In genomic region chr2:218871345-218872302, GRCh38 we compare ENCODE assay signal across 13 cellular contexts. TPM values are rescaled to one million over a fixed set of nuclear protein-coding genes. Genes with fewer than 3 reads are reported as not detected.
A peak's percentile ranks its signal among the peaks of the same experiment; 100 is the strongest.
DNase-seq lines count a peak whose midpoint lies in the region; ATAC-seq, FAIRE-seq and TF ChIP-seq lines count a peak whose summit lies in the region.
"Had no signal": no experiment of that assay in that cellular context is flagged by ENCODE, and none has a peak within 500 bp of the region (broad histone marks: within the 10 kb centered on the region; RNA-seq: fewer than 3 reads in every experiment).

No MANE protein-coding gene starts in this region.

- TF ChIP-seq EP300 in GM12878 (IDR thresholded peaks at IDR 0.05; ENCODE audit: borderline replicate concordance in 1 of 2, control insufficient read depth in 1 of 2, low read depth in 2 of 2, low read length in 2 of 2), result no peak

- in situ Hi-C loops in GM12878 (cut with MboI), result no loop called here

- peak overlapping the region; percentile 44 for H3K4me2 ChIP-seq in GM12878 (ENCODE audit: control insufficient read depth, insufficient read depth)
- H3K4me2 ChIP-seq in neural progenitor cell, result peak overlapping the region; percentile 53

- peaks cover 13 to 30% of the 10 kb centered on the region in 2 experiments for H3K27me3 ChIP-seq in GM12878 (replicated peaks in 1 of 2; ENCODE audit: control insufficient read depth in 2 of 2, insufficient read depth in 2 of 2, low read length in 1 of 2)
- H3K27me3 ChIP-seq in neural progenitor cell, result peaks cover 100% of the 10 kb centered on the region
- H3K27me3 ChIP-seq: testis had no signal

- no peak for TF ChIP-seq POLR2A in GM12878 (IDR thresholded peaks at IDR 0.05; ENCODE audit: low read depth, low read length)

- no peak for ATAC-seq in GM12878
- no peak for ATAC-seq in HG02973 (IDR thresholded peaks at IDR 0.05; ENCODE audit: unreplicated experiment)

- no peak overlapping the region for H3K9ac ChIP-seq in GM12878 (ENCODE audit: control insufficient read depth, insufficient read depth, low read length)
- no peak overlapping the region for H3K9ac ChIP-seq in neural progenitor cell

- 4% methylated on average over 59 of the region's 60 CpGs for WGBS in GM12878 (ENCODE audit: insufficient coverage, insufficient replicate concordance, low lambda C conversion rate, missing lambda C conversion rate)

- TF ChIP-seq CTCF in Calu3 (IDR thresholded peaks at IDR 0.05; ENCODE audit: unreplicated experiment) (no peak), HEK293 (tag by site-specific recombination; IDR thresholded peaks at IDR 0.05) (no peak), GM12878 (IDR thresholded peaks at IDR 0.05 in 2 of 3, conservative IDR thresholded peaks at IDR 0.05 in 1 of 3; ENCODE audit: control insufficient read depth in 2 of 3, extremely low read depth in 1 of 3, insufficient read depth in 1 of 3, low read depth in 3 of 3, low read length in 3 of 3) (no peak), neural progenitor cell (IDR thresholded peaks at IDR 0.05) (no peak)

- H3K36me3 Mint-ChIP-seq in Calu3 (ENCODE audit: insufficient read depth, unreplicated experiment) (no peaks in the 10 kb centered on the region), neural progenitor cell (no peaks in the 10 kb centered on the region)

- BruUV-seq in Calu3 (replicated peaks; lab: Mats Ljungman, UMichigan) (no TSS peak), GM12878 (replicated peaks; lab: Mats Ljungman, UMichigan) (no TSS peak)

- RAD21 ChIA-PET in GM12878 (lab: Charles Lee; ENCODE audit: unreplicated experiment), result interaction anchor here (2.1 kb wide), 1 partner anchor 26 kb away, joined by 11 read pairs; no protein-coding TSS in a partner anchor

- H3K4me3 ChIP-seq in HEK293 (ENCODE audit: low read depth, low read length) (no peak overlapping the region), GM12878 (no peak overlapping the region), neural progenitor cell (no peak overlapping the region)
- H3K4me3 ChIP-seq: lung, testis had no signal

- no peak for TF ChIP-seq RAD21 in GM12878 (IDR thresholded peaks at IDR 0.05; ENCODE audit: insufficient read depth, low read depth, low read length)

- H3K27ac ChIP-seq in HEK293 (ENCODE audit: extremely low read depth, low read depth, low read length), result no peak overlapping the region
- no peak overlapping the region for H3K27ac ChIP-seq in GM12878 (ENCODE audit: control insufficient read depth, insufficient read depth)
- H3K27ac ChIP-seq in neural progenitor cell, result no peak overlapping the region
- H3K27ac ChIP-seq: testis, VCaP had no signal

- H2AFZ ChIP-seq in GM12878 (ENCODE audit: control insufficient read depth, low read depth, low read length) (peak overlapping the region; percentile 15), neural progenitor cell (replicated peaks) (no peak overlapping the region)

- H3K9me3 ChIP-seq in HEK293 (ENCODE audit: control insufficient read depth, insufficient read depth, low read depth, low read length) (no peaks in the 10 kb centered on the region), GM12878 (replicated peaks; ENCODE audit: control insufficient read depth, insufficient read depth, low read length) (no peaks in the 10 kb centered on the region), neural progenitor cell (ENCODE audit: low read depth) (no peaks in the 10 kb centered on the region)
- H3K9me3 ChIP-seq: testis had no signal

- SMC1A ChIA-PET in GM12878 (lab: Charles Lee; ENCODE audit: uncharacterized antibody, unreplicated experiment), result interaction anchor here (0.7 to 1.9 kb wide), 3 partner anchors 8 to 108 kb away, joined by 3 to 5 read pairs (median 4); partner anchors contain the start of gene WNT10A

- H3K4me1 ChIP-seq in HEK293 (ENCODE audit: control insufficient read depth, insufficient read depth, low read length), result no peaks in the 10 kb centered on the region
- peaks cover 21% of the 10 kb centered on the region for H3K4me1 ChIP-seq in GM12878 (ENCODE audit: control insufficient read depth, insufficient read depth, low read length)
- peaks cover 8% of the 10 kb centered on the region for H3K4me1 ChIP-seq in neural progenitor cell

- intact Hi-C loops in Calu3 (cut with micrococcal nuclease; ENCODE audit: unreplicated experiment) (loop anchor here (10.0 kb wide), 1 partner anchor 283 kb away; no protein-coding TSS in a partner anchor), GM12878 (cut with micrococcal nuclease; ENCODE audit: unreplicated experiment) (no loop called here)

- peak overlapping the region; percentile 37 for H3K4me3 Mint-ChIP-seq in Calu3 (ENCODE audit: low read depth, unreplicated experiment)
- peak overlapping the region; percentile 63 for H3K4me3 Mint-ChIP-seq in neural progenitor cell

- POLR2A ChIA-PET in HEK293 (lab: Yijun Ruan, JAX), result no interaction called here
- POLR2A ChIA-PET in GM12878 (lab: Charles Lee), result interaction anchor here (0.5 kb wide), 1 partner anchor 212 kb away, joined by 3 read pairs; the partner anchor contains the start of genes BCS1L and ZNF142

- H3K36me3 ChIP-seq in HEK293 (ENCODE audit: control insufficient read depth in 2 of 2, insufficient read depth in 1 of 2, low read length in 2 of 2), result no peaks in the 10 kb centered on the region
- H3K36me3 ChIP-seq in GM12878 (ENCODE audit: control insufficient read depth in 2 of 2, insufficient read depth in 2 of 2, low read length in 1 of 2), result no peaks in the 10 kb centered on the region
- H3K36me3 ChIP-seq in neural progenitor cell, result no peaks in the 10 kb centered on the region

- H3K27me3 Mint-ChIP-seq in Calu3 (ENCODE audit: unreplicated experiment) (peaks cover 96% of the 10 kb centered on the region), neural progenitor cell (ENCODE audit: insufficient read depth, low read depth) (peaks cover 85% of the 10 kb centered on the region)

- no peaks in the 10 kb centered on the region for H3K9me3 Mint-ChIP-seq in Calu3 (ENCODE audit: low read depth, unreplicated experiment)
- H3K9me3 Mint-ChIP-seq in neural progenitor cell, result peaks cover 4% of the 10 kb centered on the region

- H4K20me1 ChIP-seq in GM12878 (ENCODE audit: control insufficient read depth, insufficient read depth) (no peaks in the 10 kb centered on the region), neural progenitor cell (ENCODE audit: low read depth) (peaks cover 40% of the 10 kb centered on the region)

- FAIRE-seq in GM12878 (lab: Jason Lieb, UNC), result no peak

- H3F3A ChIP-seq in neural progenitor cell (ENCODE audit: low read depth), result no peaks in the 10 kb centered on the region

- H3K27ac Mint-ChIP-seq in Calu3 (ENCODE audit: unreplicated experiment), result no peak overlapping the region
- no peak overlapping the region for H3K27ac Mint-ChIP-seq in neural progenitor cell

- H3K79me2 ChIP-seq in GM12878 (ENCODE audit: control insufficient read depth, insufficient read depth, low read length) (no peaks in the 10 kb centered on the region), neural progenitor cell (ENCODE audit: low read depth) (no peaks in the 10 kb centered on the region)

- CTCF ChIA-PET in Calu3 (lab: Charles Lee) (interaction anchor here (0.6 kb wide), 1 partner anchor 29 kb away, joined by 3 read pairs; no protein-coding TSS in a partner anchor), HEK293 (lab: Yijun Ruan, JAX) (interaction anchor here (1.0 to 17.7 kb wide), 3 partner anchors 20 to 28 kb away, joined by 3 to 552 read pairs (median 5); no protein-coding TSS in a partner anchor), GM12878 (lab: Yijun Ruan, JAX) (interaction anchor here (21.9 kb wide), 1 partner anchor 29 kb away, joined by 1364 read pairs; no protein-coding TSS in a partner anchor)

- DNase-seq in Calu3 (no peak), GM12878 (ENCODE audit: low read depth, low spot score) (no peak), neural progenitor cell (ENCODE audit: low spot score) (no peak), NCI-H2227 treated with DMSO at 0.1 percent for 48 hours (lab: John Stamatoyannopoulos, UW) (no peak), NCI-H2081 treated with DMSO at 0.1 percent for 48 hours (lab: John Stamatoyannopoulos, UW) (no peak), GM19240 (ENCODE audit: insufficient read length, low spot score) (no peak)
- DNase-seq: testis had no signal

- H3K4me1 Mint-ChIP-seq in Calu3 (ENCODE audit: low read depth, unreplicated experiment), result peaks cover 2% of the 10 kb centered on the region
- H3K4me1 Mint-ChIP-seq in neural progenitor cell, result peaks cover 3% of the 10 kb centered on the region

RNA-seq across cellular contexts. Expression of gene WNT10A, which starts 9.0 kb away (rescaled TPM):
- total RNA-seq in Calu3 (2022) (2.4 and 3.4 TPM in 2 replicates), GM12878 (2014; rRNA removed) (17.7 and 18.9 TPM in 2 replicates), GM12878 (2014; rRNA removed; fragmentation: Illumina TruSeq; extraction: Trizol) (5.7 and 6.6 TPM in 2 replicates), GM12878 (2021) (20.6 and 20.7 TPM in 2 replicates), neural progenitor cell (ENCODE audit: low replicate concordance) (not detected in 2 replicates)
- total RNA-seq in GM12878 (2013; cell fraction: nucleolus; rRNA removed), result 119 and 132 TPM in 2 replicates
- 12.0 TPM for polyA plus RNA-seq in GM12878 (2011; ENCODE audit: low read depth)
- polyA plus RNA-seq in GM12878 (2011; rRNA removed) (27.8 and 45.0 TPM in 2 replicates), GM12878 (2014; fragmentation: Illumina TruSeq; extraction: Trizol) (3.6 and 4.4 TPM in 2 replicates), GM12878 (2014; fragmentation: Nextera tagmentation; extraction: Ambion mirVana) (under 1 TPM; 0.61 to 0.93 TPM), GM12878 (2014; rRNA removed) (22.1 and 25.4 TPM in 2 replicates), GM12878 (2016; fragmentation: Nextera tagmentation; extraction: Ambion mirVana) (1 to 10 TPM; 5.3 to 7.2 TPM)
- 59.9 and 66.5 TPM in 2 replicates for polyA plus RNA-seq in GM12878 (2011; cell fraction: cytosol; rRNA removed)
- polyA plus RNA-seq in GM12878 (2011; cell fraction: nucleus; rRNA removed), result 246 and 304 TPM in 2 replicates
- 44.5 and 80.7 TPM in 2 replicates for polyA plus RNA-seq in GM12878 (2012)
- polyA minus RNA-seq in GM12878 (2011; rRNA and poly(A)+ RNA removed), result 28.0 and 66.0 TPM in 2 replicates
- polyA minus RNA-seq in GM12878 (2011; cell fraction: cytosol; rRNA and poly(A)+ RNA removed), result 25.3 and 36.2 TPM in 2 replicates
- polyA minus RNA-seq in GM12878 (2011; cell fraction: nucleus; rRNA and poly(A)+ RNA removed), result 83.1 and 124 TPM in 2 replicates
- total RNA-seq: aorta had no signal
- polyA plus RNA-seq: aorta had no signal

RNA-seq across cellular contexts. Expression of gene WNT6, which starts 12.0 kb away (rescaled TPM):
- total RNA-seq in Calu3 (2022) (not detected in 2 replicates), GM12878 (2014; rRNA removed) (0.11 TPM in 1 of 2 replicates, not detected in the other), GM12878 (2014; rRNA removed; fragmentation: Illumina TruSeq; extraction: Trizol) (not detected in 2 replicates), GM12878 (2021) (0.44 TPM in 1 of 2 replicates, not detected in the other), neural progenitor cell (ENCODE audit: low replicate concordance) (not detected in 2 replicates)
- total RNA-seq in GM12878 (2013; cell fraction: nucleolus; rRNA removed), result not detected in 2 replicates
- not detected for polyA plus RNA-seq in GM12878 (2011; ENCODE audit: low read depth)
- polyA plus RNA-seq in GM12878 (2011; rRNA removed) (0.06 and 0.15 TPM in 2 replicates), GM12878 (2014; fragmentation: Illumina TruSeq; extraction: Trizol) (not detected in 2 replicates), GM12878 (2014; fragmentation: Nextera tagmentation; extraction: Ambion mirVana) (not detected), GM12878 (2014; rRNA removed) (0.22 TPM in 1 of 2 replicates, not detected in the other), GM12878 (2016; fragmentation: Nextera tagmentation; extraction: Ambion mirVana) (under 1 TPM in 1 of 2 experiments, not detected in 1; 0.29 TPM)
- 0.40 and 0.72 TPM in 2 replicates for polyA plus RNA-seq in GM12878 (2011; cell fraction: cytosol; rRNA removed)
- 1.4 and 1.7 TPM in 2 replicates for polyA plus RNA-seq in GM12878 (2011; cell fraction: nucleus; rRNA removed)
- polyA plus RNA-seq in GM12878 (2012), result 0.10 TPM in 1 of 2 replicates, not detected in the other
- polyA minus RNA-seq in GM12878 (2011; rRNA and poly(A)+ RNA removed), result not detected in 2 replicates
- polyA minus RNA-seq in GM12878 (2011; cell fraction: cytosol; rRNA and poly(A)+ RNA removed), result 0.52 and 0.67 TPM in 2 replicates
- polyA minus RNA-seq in GM12878 (2011; cell fraction: nucleus; rRNA and poly(A)+ RNA removed), result 0.48 and 0.77 TPM in 2 replicates
- polyA plus RNA-seq: aorta had no signal

RNA-seq across cellular contexts. Expression of gene PRKAG3, which starts 40.0 kb away (rescaled TPM):
- total RNA-seq in Calu3 (2022) (not detected in 2 replicates), GM12878 (2014; rRNA removed) (0.06 TPM in 1 of 2 replicates, not detected in the other), GM12878 (2014; rRNA removed; fragmentation: Illumina TruSeq; extraction: Trizol) (not detected in 2 replicates), GM12878 (2021) (not detected in 2 replicates), neural progenitor cell (ENCODE audit: low replicate concordance) (not detected in 2 replicates)
- total RNA-seq in GM12878 (2013; cell fraction: nucleolus; rRNA removed), result 0.17 TPM in 1 of 2 replicates, not detected in the other
- not detected for polyA plus RNA-seq in GM12878 (2011; ENCODE audit: low read depth)
- polyA plus RNA-seq in GM12878 (2011; rRNA removed) (0.04 TPM in 1 of 2 replicates, not detected in the other), GM12878 (2014; fragmentation: Illumina TruSeq; extraction: Trizol) (0.10 TPM in 1 of 2 replicates, not detected in the other), GM12878 (2014; fragmentation: Nextera tagmentation; extraction: Ambion mirVana) (not detected), GM12878 (2014; rRNA removed) (0.12 TPM in 1 of 2 replicates, not detected in the other), GM12878 (2016; fragmentation: Nextera tagmentation; extraction: Ambion mirVana) (not detected)
- polyA plus RNA-seq in GM12878 (2011; cell fraction: cytosol; rRNA removed), result 0.04 TPM in 1 of 2 replicates, not detected in the other
- 0.46 and 0.56 TPM in 2 replicates for polyA plus RNA-seq in GM12878 (2011; cell fraction: nucleus; rRNA removed)
- polyA plus RNA-seq in GM12878 (2012), result not detected in 2 replicates
- 0.15 TPM in 1 of 2 replicates, not detected in the other for polyA minus RNA-seq in GM12878 (2011; rRNA and poly(A)+ RNA removed)
- not detected in 2 replicates for polyA minus RNA-seq in GM12878 (2011; cell fraction: cytosol; rRNA and poly(A)+ RNA removed)
- not detected in 2 replicates for polyA minus RNA-seq in GM12878 (2011; cell fraction: nucleus; rRNA and poly(A)+ RNA removed)
- total RNA-seq: G401, lung had no signal
